In genomic region chr4:171727185-171727584, GRCh38 we compare ENCODE assay signal across 27 cellular contexts.
"Had no signal": no experiment of that assay in that cellular context is flagged by ENCODE, and none has a peak within 500 bp of the region (broad histone marks: within the 10 kb centered on the region; RNA-seq: fewer than 3 reads in every experiment).

No MANE protein-coding gene starts in this region.

- H3K27ac ChIP-seq: stomach, suprapubic skin, testis, thoracic aorta, thyroid gland, tibial artery, tibial nerve, transverse colon, upper lobe of left lung, upper lobe of right lung, uterus, vagina had no signal

- H3K27me3 ChIP-seq: stomach, suprapubic skin, testis, thyroid gland, tibial artery, tibial nerve, transverse colon, upper lobe of left lung, upper lobe of right lung, uterus, vagina had no signal

- H3K4me3 ChIP-seq: stomach, suprapubic skin, testis, thoracic aorta, thyroid gland, tibial artery, tibial nerve, transverse colon, upper lobe of left lung, upper lobe of right lung, uterus, vagina had no signal

- FAIRE-seq: urothelium cell line had no signal

- H3K36me3 ChIP-seq: stomach, suprapubic skin, thoracic aorta, thyroid gland, tibial artery, tibial nerve, transverse colon, upper lobe of left lung, upper lobe of right lung, uterus, vagina had no signal

- H3K9me3 ChIP-seq: testis, uterus, vagina had no signal

- DNase-seq: stimulated activated CD4-positive, alpha-beta T cell treated with anti-CD3 and anti-CD28 coated beads, Interleukin-2, amount 100 ng/mL, for 48 hours; stimulated activated CD4-positive, alpha-beta T cell treated with anti-CD3 and anti-CD28 coated beads, Interleukin-4, amount 100 ng/mL, for 1 hour; stimulated activated CD4-positive, alpha-beta T cell treated with anti-CD3 and anti-CD28 coated beads, Interleukin-4, amount 100 ng/mL, for 24 hours; stimulated activated CD4-positive, alpha-beta T cell treated with anti-CD3 and anti-CD28 coated beads, Interleukin-4, amount 100 ng/mL, for 4 hours; stimulated activated CD8-positive, alpha-beta memory T cell treated with anti-CD3 and anti-CD28 coated beads, Interleukin-4, amount 100 ng/mL, for 48 hours; stimulated activated naive B cell treated with anti-CD40 and anti-IgM and Interleukin-4, amounts not matched to agents 10 μg/mL and 1 μg/mL and 100 μg/mL, for 72 hours; stimulated activated naive CD4-positive, alpha-beta T cell; stimulated activated naive CD4-positive, alpha-beta T cell treated with Interleukin-2 at 50 U/mL for 16 hours; stimulated activated naive CD8-positive, alpha-beta T cell treated with anti-CD3 and anti-CD28 coated beads, Interleukin-15, amount 100 ng/mL, for 72 hours; stimulated activated naive CD8-positive, alpha-beta T cell treated with anti-CD3 and anti-CD28 coated beads, Interleukin-15, Interleukin-2, amounts not matched to agents 100 U/mL and 50 U/mL, for 24 hours; stomach; substantia nigra; testis; thyroid gland; tibial artery; transverse colon; trophoblast cell; upper lobe of left lung; upper lobe of right lung; uterus had no signal

- ATAC-seq: stimulated activated effector memory CD8-positive, alpha-beta T cell treated with anti-CD3 and anti-CD28 coated beads, Interleukin-12 subunit alpha, Interleukin-12 subunit beta, amount 100 ng/mL, for 72 hours; stimulated activated memory B cell treated with anti-CD40 and anti-IgM and Interleukin-4, amounts not matched to agents 10 μg/mL and 1 μg/mL and 100 μg/mL, for 72 hours; stimulated activated naive B cell treated with anti-CD40 and anti-IgM and Interleukin-4, amounts not matched to agents 10 μg/mL and 1 μg/mL and 100 μg/mL, for 72 hours; stimulated activated naive CD8-positive, alpha-beta T cell treated with anti-CD3 and anti-CD28 coated beads, Interleukin-15, amount 100 ng/mL, for 72 hours; stimulated activated naive CD8-positive, alpha-beta T cell treated with anti-CD3 and anti-CD28 coated beads, Interleukin-15, Interleukin-2, amounts not matched to agents 100 U/mL and 50 U/mL, for 24 hours; upper lobe of right lung had no signal

- H3K4me1 ChIP-seq: stomach, suprapubic skin, testis, thyroid gland, tibial artery, tibial nerve, transverse colon, upper lobe of left lung, upper lobe of right lung, uterus, vagina had no signal
